6 cellular contexts compared by ENCODE assay signal in genomic region chr13:95027638-95028037, GRCh38.
"Had no signal": no experiment of that assay in that cellular context is flagged by ENCODE, and none has a peak within 500 bp of the region (broad histone marks: within the 10 kb centered on the region; RNA-seq: fewer than 3 reads in every experiment).

No MANE protein-coding gene starts in this region.

- H3K4me3 ChIP-seq: GM12878 had no signal

- FAIRE-seq: GM12891, GM18507, GM19239 had no signal

- ATAC-seq: GM12878 had no signal

- DNase-seq: GDM1, GF-D8 had no signal
